ENCODE assay signal across 11 cellular contexts in the genomic region with DNA sequence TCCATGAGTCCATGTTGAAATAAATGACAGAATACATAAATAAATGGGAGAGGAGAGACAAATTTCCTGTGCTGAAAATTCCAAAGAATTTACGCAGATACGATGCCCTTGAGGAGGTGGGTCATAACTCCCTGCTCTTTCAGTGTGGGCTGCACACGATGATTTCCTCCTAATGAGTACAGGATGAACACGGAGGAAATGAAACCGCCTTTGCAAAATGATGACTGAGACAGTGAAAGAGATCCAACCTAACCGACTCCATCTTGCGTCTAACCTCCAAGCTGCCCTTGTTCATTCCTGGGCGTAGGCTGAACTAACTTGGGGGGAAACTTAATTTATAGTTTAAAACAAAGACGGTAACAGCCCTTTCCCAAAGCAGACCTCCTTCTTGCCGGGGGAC. TPM values are rescaled to one million over a fixed set of nuclear protein-coding genes. Genes with fewer than 3 reads are reported as not detected.
DNase-seq lines count a peak whose midpoint lies in the region; ATAC-seq, FAIRE-seq and TF ChIP-seq lines count a peak whose summit lies in the region.
"Not testable (repeated sequence)": the region's sequence is repeated elsewhere in the genome, so short reads cannot be mapped to it uniquely, and the experiment has no call there.
"Had no signal": no experiment of that assay in that cellular context is flagged by ENCODE, and none has a peak within 500 bp of the region (broad histone marks: within the 10 kb centered on the region; RNA-seq: fewer than 3 reads in every experiment).

No MANE protein-coding gene starts in this region.

- not testable (repeated sequence) for H3K4me3 Mint-ChIP-seq in memory B cell; stimulated activated effector memory CD8-positive, alpha-beta T cell treated with anti-CD3 and anti-CD28 coated beads, Interleukin-12 subunit alpha, Interleukin-12 subunit beta, amount 100 ng/mL, for 72 hours

- not testable (repeated sequence) for H3K79me2 ChIP-seq in OCI-LY3 (ENCODE audit: low read length); GM12878 (ENCODE audit: control insufficient read depth, insufficient read depth, low read length)

- H3K27me3 ChIP-seq in OCI-LY3 (ENCODE audit: low read depth, low read length); GM12878 (replicated peaks in 1 of 2; ENCODE audit: control insufficient read depth in 2 of 2, insufficient read depth in 2 of 2, low read length in 1 of 2): not testable (repeated sequence)

- SMC1A ChIA-PET in GM12878 (lab: Charles Lee; ENCODE audit: uncharacterized antibody, unreplicated experiment): not testable (repeated sequence)

- H3K27ac Mint-ChIP-seq in memory B cell: peak overlapping the region; percentile 9
- H3K27ac Mint-ChIP-seq in stimulated activated effector memory CD8-positive, alpha-beta T cell treated with anti-CD3 and anti-CD28 coated beads, Interleukin-12 subunit alpha, Interleukin-12 subunit beta, amount 100 ng/mL, for 72 hours: not testable (repeated sequence)

- H3K36me3 ChIP-seq in OCI-LY3 (replicated peaks; ENCODE audit: low read depth, low read length); GM12878 (ENCODE audit: control insufficient read depth in 2 of 2, insufficient read depth in 2 of 2, low read length in 1 of 2): not testable (repeated sequence)

- DNase-seq in GM12891 (ENCODE audit: insufficient read length, low spot score); GM12878 (ENCODE audit: low read depth, low spot score); memory B cell (ENCODE audit: low spot score in 2 of 2); stimulated activated effector memory CD8-positive, alpha-beta T cell treated with anti-CD3 and anti-CD28 coated beads, Interleukin-12 subunit alpha, Interleukin-12 subunit beta, amount 100 ng/mL, for 72 hours (ENCODE audit: low spot score in 2 of 2): not testable (repeated sequence)
- DNase-seq in NOMO-1 treated with DMSO at 0.1 percent for 48 hours (lab: John Stamatoyannopoulos, UW; ENCODE audit: unreplicated experiment): peak; percentile 33

- not testable (repeated sequence) for H3K27ac ChIP-seq in OCI-LY3 (ENCODE audit: low read length); GM12878 (ENCODE audit: control insufficient read depth, insufficient read depth)

- 22% methylated on average over 8 of the region's 10 CpGs for WGBS in GM12878 (ENCODE audit: insufficient coverage, insufficient replicate concordance, low lambda C conversion rate, missing lambda C conversion rate)

- not testable (repeated sequence) for TF ChIP-seq POLR2A in GM12891 (IDR thresholded peaks at IDR 0.05; ENCODE audit: low read depth, low read length); GM12878 (IDR thresholded peaks at IDR 0.05; ENCODE audit: low read depth, low read length)

- not testable (repeated sequence) for H3K36me3 Mint-ChIP-seq in memory B cell
- peaks cover 13% of the 10 kb centered on the region for H3K36me3 Mint-ChIP-seq in stimulated activated effector memory CD8-positive, alpha-beta T cell treated with anti-CD3 and anti-CD28 coated beads, Interleukin-12 subunit alpha, Interleukin-12 subunit beta, amount 100 ng/mL, for 72 hours

- CTCF ChIA-PET in GM12878 (lab: Yijun Ruan, JAX): not testable (repeated sequence)

- not testable (repeated sequence) for H2AFZ ChIP-seq in OCI-LY3 (ENCODE audit: low read depth, low read length); GM12878 (ENCODE audit: control insufficient read depth, low read depth, low read length)

- not testable (repeated sequence) for H3K27me3 Mint-ChIP-seq in memory B cell

- peak overlapping the region; percentile 11 for H3K4me2 ChIP-seq in OCI-LY3 (ENCODE audit: low read length)
- H3K4me2 ChIP-seq in GM12878 (ENCODE audit: control insufficient read depth, insufficient read depth): not testable (repeated sequence)

- POLR2A ChIA-PET in GM12878 (lab: Charles Lee): interaction anchor here (0.8 kb wide), 1 partner anchor 30 kb away, joined by 3 read pairs; no protein-coding TSS in a partner anchor

- peak; percentile 72 for ATAC-seq in GM12878
- ATAC-seq in memory B cell (ENCODE audit: low read depth): peak; percentile 85
- peak; percentile 51 for ATAC-seq in stimulated activated effector memory CD8-positive, alpha-beta T cell treated with anti-CD3 and anti-CD28 coated beads, Interleukin-12 subunit alpha, Interleukin-12 subunit beta, amount 100 ng/mL, for 72 hours

- RAD21 ChIA-PET in GM12878 (lab: Charles Lee; ENCODE audit: unreplicated experiment): interaction anchor here (1.1 kb wide), 1 partner anchor 128 kb away, joined by 3 read pairs; no protein-coding TSS in a partner anchor

- TF ChIP-seq RAD21 in GM12878 (IDR thresholded peaks at IDR 0.05; ENCODE audit: insufficient read depth, low read depth, low read length): not testable (repeated sequence)

- not testable (repeated sequence) for BruUV-seq in GM12878 (replicated peaks; lab: Mats Ljungman, UMichigan)

- not testable (repeated sequence) for H3K4me1 Mint-ChIP-seq in memory B cell; stimulated activated effector memory CD8-positive, alpha-beta T cell treated with anti-CD3 and anti-CD28 coated beads, Interleukin-12 subunit alpha, Interleukin-12 subunit beta, amount 100 ng/mL, for 72 hours

- intact Hi-C loops in GM12878 (cut with micrococcal nuclease; ENCODE audit: unreplicated experiment): not testable (repeated sequence)

- H3K9ac ChIP-seq in OCI-LY3 (ENCODE audit: low read length); GM12878 (ENCODE audit: control insufficient read depth, insufficient read depth, low read length): not testable (repeated sequence)

- H3K4me3 ChIP-seq in OCI-LY3 (ENCODE audit: low read length); GM12878: not testable (repeated sequence)

- TF ChIP-seq CTCF in OCI-LY3 (IDR thresholded peaks at IDR 0.05; ENCODE audit: low read depth, low read length); GM12878 (IDR thresholded peaks at IDR 0.05 in 2 of 3, conservative IDR thresholded peaks at IDR 0.05 in 1 of 3; ENCODE audit: control insufficient read depth in 2 of 3, extremely low read depth in 1 of 3, insufficient read depth in 1 of 3, low read depth in 3 of 3, low read length in 3 of 3): not testable (repeated sequence)

- not testable (repeated sequence) for H3K4me1 ChIP-seq in OCI-LY3 (ENCODE audit: low read length); GM12878 (ENCODE audit: control insufficient read depth, insufficient read depth, low read length)

- TF ChIP-seq EP300 in GM12878 (IDR thresholded peaks at IDR 0.05; ENCODE audit: borderline replicate concordance in 1 of 2, control insufficient read depth in 1 of 2, low read depth in 2 of 2, low read length in 2 of 2): not testable (repeated sequence)

- not testable (repeated sequence) for H4K20me1 ChIP-seq in OCI-LY3 (ENCODE audit: insufficient read depth, low read length); GM12878 (ENCODE audit: control insufficient read depth, insufficient read depth)

- H3K9me3 ChIP-seq in OCI-LY3 (ENCODE audit: insufficient read depth, low read length); GM12878 (replicated peaks; ENCODE audit: control insufficient read depth, insufficient read depth, low read length): not testable (repeated sequence)

- H3K9me3 Mint-ChIP-seq in memory B cell; stimulated activated effector memory CD8-positive, alpha-beta T cell treated with anti-CD3 and anti-CD28 coated beads, Interleukin-12 subunit alpha, Interleukin-12 subunit beta, amount 100 ng/mL, for 72 hours: not testable (repeated sequence)

- FAIRE-seq in GM12891 (lab: Jason Lieb, UNC); GM12878 (lab: Jason Lieb, UNC): not testable (repeated sequence)

- in situ Hi-C loops in GM12878 (cut with MboI): not testable (repeated sequence)

RNA-seq across cellular contexts. Expression of gene PCYT1A, which starts 15.0 kb away (rescaled TPM):
- 31.5 TPM for polyA plus RNA-seq in GM12891 (2012; ENCODE audit: low read depth, missing spikeins)
- total RNA-seq in GM12878 (2013; cell fraction: nucleolus; rRNA removed): 89.9 and 94.8 TPM in 2 replicates
- total RNA-seq in GM12878 (2014; rRNA removed) (51.7 and 56.2 TPM in 2 replicates), GM12878 (2014; rRNA removed; fragmentation: Illumina TruSeq; extraction: Trizol) (49.5 and 49.6 TPM in 2 replicates), GM12878 (2021) (50.2 and 53.6 TPM in 2 replicates)
- polyA plus RNA-seq in GM12878 (2011; ENCODE audit: low read depth): 25.4 TPM
- polyA plus RNA-seq in GM12878 (2011; rRNA removed) (34.8 and 47.7 TPM in 2 replicates), GM12878 (2014; fragmentation: Illumina TruSeq; extraction: Trizol) (49.1 and 64.3 TPM in 2 replicates), GM12878 (2014; fragmentation: Nextera tagmentation; extraction: Ambion mirVana) (10 to 100 TPM; 10.8 to 15.3 TPM), GM12878 (2014; rRNA removed) (51.7 and 61.8 TPM in 2 replicates), GM12878 (2016; fragmentation: Nextera tagmentation; extraction: Ambion mirVana) (10 to 100 TPM; 39.8 to 40.0 TPM)
- polyA plus RNA-seq in GM12878 (2011; cell fraction: cytosol; rRNA removed): 37.2 TPM in 2 replicates
- polyA plus RNA-seq in GM12878 (2011; cell fraction: nucleus; rRNA removed): 46.3 and 49.9 TPM in 2 replicates
- polyA plus RNA-seq in GM12878 (2012): 35.0 and 38.6 TPM in 2 replicates
- 80.5 and 103 TPM in 2 replicates for polyA minus RNA-seq in GM12878 (2011; rRNA and poly(A)+ RNA removed)
- polyA minus RNA-seq in GM12878 (2011; cell fraction: cytosol; rRNA and poly(A)+ RNA removed): 33.0 and 33.1 TPM in 2 replicates
- 33.9 and 53.3 TPM in 2 replicates for polyA minus RNA-seq in GM12878 (2011; cell fraction: nucleus; rRNA and poly(A)+ RNA removed)

RNA-seq across cellular contexts. Expression of gene DYNLT2B, which starts 15.5 kb away (rescaled TPM):
- polyA plus RNA-seq in GM12891 (2012; ENCODE audit: low read depth, missing spikeins): 37.8 TPM
- total RNA-seq in GM12878 (2013; cell fraction: nucleolus; rRNA removed): 3.6 and 4.7 TPM in 2 replicates
- total RNA-seq in GM12878 (2014; rRNA removed) (18.5 and 22.0 TPM in 2 replicates), GM12878 (2014; rRNA removed; fragmentation: Illumina TruSeq; extraction: Trizol) (17.5 and 19.5 TPM in 2 replicates), GM12878 (2021) (17.7 and 21.9 TPM in 2 replicates)
- 28.5 TPM for polyA plus RNA-seq in GM12878 (2011; ENCODE audit: low read depth)
- polyA plus RNA-seq in GM12878 (2011; rRNA removed) (8.6 and 12.4 TPM in 2 replicates), GM12878 (2014; fragmentation: Illumina TruSeq; extraction: Trizol) (6.0 and 16.7 TPM in 2 replicates), GM12878 (2014; fragmentation: Nextera tagmentation; extraction: Ambion mirVana) (10 to 100 TPM; 24.2 to 39.6 TPM), GM12878 (2014; rRNA removed) (32.3 and 33.3 TPM in 2 replicates), GM12878 (2016; fragmentation: Nextera tagmentation; extraction: Ambion mirVana) (10 to 100 TPM; 89.0 to 89.7 TPM)
- polyA plus RNA-seq in GM12878 (2011; cell fraction: cytosol; rRNA removed): 4.0 and 7.2 TPM in 2 replicates
- polyA plus RNA-seq in GM12878 (2011; cell fraction: nucleus; rRNA removed): 2.6 and 3.4 TPM in 2 replicates
- polyA plus RNA-seq in GM12878 (2012): 26.3 and 28.2 TPM in 2 replicates
- polyA minus RNA-seq in GM12878 (2011; rRNA and poly(A)+ RNA removed): 0.44 and 0.88 TPM in 2 replicates
- 3.1 TPM in 1 of 2 replicates, not detected in the other for polyA minus RNA-seq in GM12878 (2011; cell fraction: cytosol; rRNA and poly(A)+ RNA removed)
- polyA minus RNA-seq in GM12878 (2011; cell fraction: nucleus; rRNA and poly(A)+ RNA removed): 1.5 and 2.2 TPM in 2 replicates

RNA-seq across cellular contexts. Expression of gene TM4SF19, which starts 35.6 kb away (rescaled TPM):
- 0.15 TPM for polyA plus RNA-seq in GM12891 (2012; ENCODE audit: low read depth, missing spikeins)
- total RNA-seq in GM12878 (2013; cell fraction: nucleolus; rRNA removed): not detected in 2 replicates
- total RNA-seq in GM12878 (2014; rRNA removed) (not detected in 2 replicates), GM12878 (2014; rRNA removed; fragmentation: Illumina TruSeq; extraction: Trizol) (not detected in 2 replicates), GM12878 (2021) (not detected in 2 replicates)
- not detected for polyA plus RNA-seq in GM12878 (2011; ENCODE audit: low read depth)
- polyA plus RNA-seq in GM12878 (2011; rRNA removed) (not detected in 2 replicates), GM12878 (2014; fragmentation: Illumina TruSeq; extraction: Trizol) (not detected in 2 replicates), GM12878 (2014; fragmentation: Nextera tagmentation; extraction: Ambion mirVana) (under 1 TPM; 0.05 TPM), GM12878 (2014; rRNA removed) (not detected in 2 replicates), GM12878 (2016; fragmentation: Nextera tagmentation; extraction: Ambion mirVana) (under 1 TPM; 0.11 to 0.16 TPM)
- polyA plus RNA-seq in GM12878 (2011; cell fraction: cytosol; rRNA removed): not detected in 2 replicates
- not detected in 2 replicates for polyA plus RNA-seq in GM12878 (2011; cell fraction: nucleus; rRNA removed)
- polyA plus RNA-seq in GM12878 (2012): 0.20 and 0.55 TPM in 2 replicates
- not detected in 2 replicates for polyA minus RNA-seq in GM12878 (2011; rRNA and poly(A)+ RNA removed)
- polyA minus RNA-seq in GM12878 (2011; cell fraction: cytosol; rRNA and poly(A)+ RNA removed): not detected in 2 replicates
- polyA minus RNA-seq in GM12878 (2011; cell fraction: nucleus; rRNA and poly(A)+ RNA removed): not detected in 2 replicates
- total RNA-seq: Calu3, G401, GM23248, H1, H7 had no signal
- polyA plus RNA-seq: GM23248, H1 had no signal
